ENCODE assay signal across 16 cellular contexts in the genomic region with DNA sequence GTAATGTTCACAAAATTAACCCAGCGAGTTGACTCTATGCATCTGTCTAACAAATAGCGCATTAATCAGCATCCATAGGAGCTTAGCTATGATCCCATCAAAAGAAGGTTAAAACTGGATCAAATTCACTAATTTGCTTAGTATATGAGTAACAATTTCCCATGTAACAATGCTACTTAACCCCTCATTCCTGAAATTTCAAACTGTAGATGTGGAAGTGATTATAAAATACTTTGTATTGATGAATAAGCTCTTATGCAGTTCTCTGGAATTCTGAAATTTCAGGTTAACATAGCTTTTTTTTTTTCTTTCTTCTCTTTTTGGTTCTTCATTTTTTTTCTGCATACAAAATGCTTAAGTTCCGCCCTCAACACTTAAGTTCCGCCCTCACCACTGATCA.
"Had no signal": no experiment of that assay in that cellular context is flagged by ENCODE, and none has a peak within 500 bp of the region (broad histone marks: within the 10 kb centered on the region; RNA-seq: fewer than 3 reads in every experiment).

No MANE protein-coding gene starts in this region.

- H3K9me3 ChIP-seq: lower lobe of right lung, thoracic aorta, upper lobe of right lung had no signal

- H3K27ac ChIP-seq: lower lobe of right lung, thoracic aorta, upper lobe of right lung had no signal

- ATAC-seq: activated T-cell treated with anti-CD3 and anti-CD28 coated beads, Interleukin-2, amount 50 U/mL, for 4 hours; left lobe of liver; lower lobe of right lung; upper lobe of right lung had no signal

- H3K4me1 ChIP-seq: lower lobe of right lung, upper lobe of right lung had no signal

- H3K36me3 ChIP-seq: lower lobe of right lung, thoracic aorta, upper lobe of right lung had no signal

- H3K4me3 ChIP-seq: lower lobe of right lung, thoracic aorta, upper lobe of right lung had no signal

- DNase-seq: activated effector memory CD4-positive, alpha-beta T cell treated with Interleukin-2 at 50 U/mL for 16 hours; activated naive CD4-positive, alpha-beta T cell treated with anti-CD3 and anti-CD28 coated beads for 36 hours; activated naive CD8-positive, alpha-beta T cell treated with anti-CD3 and anti-CD28 coated beads, Interleukin-2, amount 10 ng/mL, durations not matched to agents 7 days and 5 days; activated T-cell treated with anti-CD3 and anti-CD28 coated beads, Interleukin-2, amount 50 U/mL, for 4 hours; foreskin melanocyte; kidney; lower lobe of right lung; naive B cell; occipital lobe; retina; stimulated activated CD4-positive, alpha-beta T cell treated with anti-CD3 and anti-CD28 coated beads, Interleukin-2, amount 100 ng/mL, for 48 hours; stimulated activated CD8-positive, alpha-beta memory T cell treated with anti-CD3 and anti-CD28 coated beads, Interleukin-4, amount 100 ng/mL, for 48 hours; stimulated activated naive CD4-positive, alpha-beta T cell treated with Interleukin-2 at 50 U/mL for 16 hours; upper lobe of right lung had no signal

- H3K27me3 ChIP-seq: upper lobe of right lung had no signal
